ENCODE assay signal across 10 cellular contexts in genomic region chr20:37295001-37295400, GRCh38. TPM values are rescaled to one million over a fixed set of nuclear protein-coding genes. Genes with fewer than 3 reads are reported as not detected.
A peak's percentile ranks its signal among the peaks of the same experiment; 100 is the strongest.
DNase-seq lines count a peak whose midpoint lies in the region; ATAC-seq and TF ChIP-seq lines count a peak whose summit lies in the region.
"Had no signal": no experiment of that assay in that cellular context is flagged by ENCODE, and none has a peak within 500 bp of the region (broad histone marks: within the 10 kb centered on the region; RNA-seq: fewer than 3 reads in every experiment).

No MANE protein-coding gene starts in this region.

- H3K27me3 ChIP-seq in suprapubic skin = no peaks in the 10 kb centered on the region

- intact Hi-C loops in activated CD4-positive, alpha-beta T cell treated with anti-CD3 and anti-CD28 coated beads for 36 hours (cut with DNase I, micrococcal nuclease) = no loop called here
- intact Hi-C loops in activated CD4-positive, alpha-beta T cell treated with anti-CD3 and anti-CD28 coated beads, Interleukin-2, amount 10 ng/mL, durations not matched to agents 24 days and 14 days (cut with micrococcal nuclease) = loop anchor here (5.0 kb wide), 1 partner anchor 52 kb away; the partner anchor contains the start of gene SRC

- WGBS in suprapubic skin = 10% methylated on average over 3 of the region's 3 CpGs

- peak; percentile 37 for DNase-seq in activated CD4-positive, alpha-beta T cell treated with anti-CD3 and anti-CD28 coated beads for 36 hours
- DNase-seq in activated CD4-positive, alpha-beta T cell treated with anti-CD3 and anti-CD28 coated beads, Interleukin-2, amount 10 ng/mL, durations not matched to agents 24 days and 14 days = no peak
- peak; percentile 72 for DNase-seq in T1000 (lab: John Stamatoyannopoulos, UW)
- peak; percentile 48 for DNase-seq in glomerular endothelial cell (ENCODE audit: extremely low read depth, low read depth, low spot score)
- no peak for DNase-seq in suprapubic skin (ENCODE audit: low spot score in 2 of 2)
- no peak for DNase-seq in NCI-H1092 treated with DMSO at 0.1 percent for 48 hours (lab: John Stamatoyannopoulos, UW)
- DNase-seq: CD4-positive, CD25-positive, alpha-beta regulatory T cell had no signal

- no peaks in the 10 kb centered on the region for H3K9me3 ChIP-seq in suprapubic skin

- ATAC-seq in activated CD4-positive, alpha-beta T cell treated with anti-CD3 and anti-CD28 coated beads for 36 hours = peak; percentile 91
- ATAC-seq in HG02642 (IDR thresholded peaks at IDR 0.05; ENCODE audit: poor library complexity, unreplicated experiment) = no peak
- no peak for ATAC-seq in HG03520 (IDR thresholded peaks at IDR 0.05; ENCODE audit: unreplicated experiment)

- H3K36me3 ChIP-seq in suprapubic skin = peaks cover 8% of the 10 kb centered on the region

- H3K4me3 ChIP-seq in suprapubic skin = no peak overlapping the region

- POLR2A ChIA-PET in activated CD4-positive, alpha-beta T cell treated with anti-CD3 and anti-CD28 coated beads for 36 hours (lab: Charles Lee) = no interaction called here

- CTCF ChIA-PET in activated CD4-positive, alpha-beta T cell treated with anti-CD3 and anti-CD28 coated beads for 36 hours (lab: Charles Lee) = interaction anchor here (0.6 kb wide), 1 partner anchor 47 kb away, joined by 3 read pairs; no protein-coding TSS in a partner anchor

- H3K36me3 Mint-ChIP-seq in activated CD4-positive, alpha-beta T cell treated with anti-CD3 and anti-CD28 coated beads for 36 hours (ENCODE audit: low read depth) = peaks cover 33% of the 10 kb centered on the region
- peaks cover 41% of the 10 kb centered on the region for H3K36me3 Mint-ChIP-seq in activated CD4-positive, alpha-beta T cell treated with anti-CD3 and anti-CD28 coated beads, Interleukin-2, amount 10 ng/mL, durations not matched to agents 24 days and 14 days (ENCODE audit: low read depth)

- TF ChIP-seq EP300 in suprapubic skin (IDR thresholded peaks at IDR 0.05) = no peak

- H3K27ac Mint-ChIP-seq in activated CD4-positive, alpha-beta T cell treated with anti-CD3 and anti-CD28 coated beads for 36 hours = no peak overlapping the region
- H3K27ac Mint-ChIP-seq in activated CD4-positive, alpha-beta T cell treated with anti-CD3 and anti-CD28 coated beads, Interleukin-2, amount 10 ng/mL, durations not matched to agents 24 days and 14 days = no peak overlapping the region

- TF ChIP-seq CTCF in suprapubic skin (IDR thresholded peaks at IDR 0.05) = no peak

- peaks cover 53% of the 10 kb centered on the region for H3K4me1 Mint-ChIP-seq in activated CD4-positive, alpha-beta T cell treated with anti-CD3 and anti-CD28 coated beads for 36 hours
- H3K4me1 Mint-ChIP-seq in activated CD4-positive, alpha-beta T cell treated with anti-CD3 and anti-CD28 coated beads, Interleukin-2, amount 10 ng/mL, durations not matched to agents 24 days and 14 days = peaks cover 40% of the 10 kb centered on the region

- no peaks in the 10 kb centered on the region for H3K27me3 Mint-ChIP-seq in activated CD4-positive, alpha-beta T cell treated with anti-CD3 and anti-CD28 coated beads for 36 hours
- no peaks in the 10 kb centered on the region for H3K27me3 Mint-ChIP-seq in activated CD4-positive, alpha-beta T cell treated with anti-CD3 and anti-CD28 coated beads, Interleukin-2, amount 10 ng/mL, durations not matched to agents 24 days and 14 days
- H3K27me3 Mint-ChIP-seq: CD4-positive, CD25-positive, alpha-beta regulatory T cell; stimulated activated naive CD8-positive, alpha-beta T cell treated with anti-CD3 and anti-CD28 coated beads, Interleukin-15, Interleukin-2, amounts not matched to agents 100 ng/mL and 50 ng/mL, for 24 hours had no signal

- no peak overlapping the region for H3K4me3 Mint-ChIP-seq in activated CD4-positive, alpha-beta T cell treated with anti-CD3 and anti-CD28 coated beads for 36 hours
- no peak overlapping the region for H3K4me3 Mint-ChIP-seq in activated CD4-positive, alpha-beta T cell treated with anti-CD3 and anti-CD28 coated beads, Interleukin-2, amount 10 ng/mL, durations not matched to agents 24 days and 14 days
- H3K4me3 Mint-ChIP-seq: stimulated activated naive CD8-positive, alpha-beta T cell treated with anti-CD3 and anti-CD28 coated beads, Interleukin-15, Interleukin-2, amounts not matched to agents 100 ng/mL and 50 ng/mL, for 24 hours had no signal

- peaks cover 2% of the 10 kb centered on the region for H3K9me3 Mint-ChIP-seq in activated CD4-positive, alpha-beta T cell treated with anti-CD3 and anti-CD28 coated beads for 36 hours (ENCODE audit: low read depth)
- H3K9me3 Mint-ChIP-seq in activated CD4-positive, alpha-beta T cell treated with anti-CD3 and anti-CD28 coated beads, Interleukin-2, amount 10 ng/mL, durations not matched to agents 24 days and 14 days = peaks cover 4% of the 10 kb centered on the region
- H3K9me3 Mint-ChIP-seq: stimulated activated naive CD8-positive, alpha-beta T cell treated with anti-CD3 and anti-CD28 coated beads, Interleukin-15, Interleukin-2, amounts not matched to agents 100 ng/mL and 50 ng/mL, for 24 hours had no signal

- TF ChIP-seq POLR2A in suprapubic skin (IDR thresholded peaks at IDR 0.05) = no peak

- peak overlapping the region; percentile 75 for H3K27ac ChIP-seq in suprapubic skin

- H3K4me1 ChIP-seq in suprapubic skin = peaks cover 51% of the 10 kb centered on the region

RNA-seq across cellular contexts. Expression of gene MANBAL, which starts 5.5 kb away (rescaled TPM):
- total RNA-seq in activated CD4-positive, alpha-beta T cell treated with anti-CD3 and anti-CD28 coated beads for 36 hours = 10 to 100 TPM; 11.9 to 13.5 TPM
- total RNA-seq in activated CD4-positive, alpha-beta T cell treated with anti-CD3 and anti-CD28 coated beads, Interleukin-2, amount 10 ng/mL, durations not matched to agents 24 days and 14 days = 13.4 and 13.7 TPM in 2 replicates
- total RNA-seq in glomerular endothelial cell (26.4 and 32.4 TPM in 2 replicates), suprapubic skin (10 to 100 TPM; 15.4 to 32.3 (median 25.4) TPM)

RNA-seq across cellular contexts. Expression of gene GHRH, which starts 33.4 kb away (rescaled TPM):
- not detected for total RNA-seq in activated CD4-positive, alpha-beta T cell treated with anti-CD3 and anti-CD28 coated beads for 36 hours
- total RNA-seq in activated CD4-positive, alpha-beta T cell treated with anti-CD3 and anti-CD28 coated beads, Interleukin-2, amount 10 ng/mL, durations not matched to agents 24 days and 14 days = not detected in 2 replicates
- total RNA-seq in glomerular endothelial cell (not detected in 2 replicates), suprapubic skin (not detected)
- total RNA-seq: CD4-positive, CD25-positive, alpha-beta regulatory T cell had no signal

RNA-seq across cellular contexts. Expression of gene SRC, which starts 50.9 kb away (rescaled TPM):
- total RNA-seq in activated CD4-positive, alpha-beta T cell treated with anti-CD3 and anti-CD28 coated beads for 36 hours = 1 to 10 TPM; 4.2 to 5.7 TPM
- total RNA-seq in activated CD4-positive, alpha-beta T cell treated with anti-CD3 and anti-CD28 coated beads, Interleukin-2, amount 10 ng/mL, durations not matched to agents 24 days and 14 days = 3.6 and 5.4 TPM in 2 replicates
- 20.6 and 20.7 TPM in 2 replicates for total RNA-seq in glomerular endothelial cell
- total RNA-seq in suprapubic skin = 10 to 100 TPM; 18.8 to 39.5 (median 26.0) TPM

Comparison
In these comparisons a context has a peak if more than half of its experiments do, and no peak if none do; other contexts are left out.
1. DNase-seq: peak in activated CD4-positive, alpha-beta T cell treated with anti-CD3 and anti-CD28 coated beads for 36 hours (single experiment), T1000 (single experiment) and glomerular endothelial cell (single experiment); none in activated CD4-positive, alpha-beta T cell treated with anti-CD3 and anti-CD28 coated beads, Interleukin-2, amount 10 ng/mL, durations not matched to agents 24 days and 14 days (single experiment), suprapubic skin (0 of 2) and NCI-H1092 treated with DMSO at 0.1 percent for 48 hours (single experiment).